Comparison of ENCODE assay signal across 17 cellular contexts in genomic region chr7:130831322-130831721, GRCh38.
"Had no signal": no experiment of that assay in that cellular context is flagged by ENCODE, and none has a peak within 500 bp of the region (broad histone marks: within the 10 kb centered on the region; RNA-seq: fewer than 3 reads in every experiment).

No MANE protein-coding gene starts in this region.

- H3K27me3 ChIP-seq: colonic mucosa, esophagus squamous epithelium, gastrocnemius medialis, heart right ventricle had no signal

- H3K4me1 ChIP-seq: colonic mucosa, esophagus squamous epithelium, heart right ventricle, lower lobe of right lung had no signal

- H3K4me3 ChIP-seq: colonic mucosa, esophagus squamous epithelium, gastrocnemius medialis, heart right ventricle, lower lobe of right lung had no signal

- H3K36me3 ChIP-seq: colonic mucosa, esophagus squamous epithelium, gastrocnemius medialis, heart right ventricle, lower lobe of right lung had no signal

- H3K4me1 Mint-ChIP-seq: endodermal cell had no signal

- DNase-seq: colonic mucosa; cortex of kidney; effector CD8-positive, alpha-beta T cell; effector memory CD8-positive, alpha-beta T cell; endodermal cell; esophagus squamous epithelium; foreskin melanocyte; gastrocnemius medialis; glutamatergic neuron; heart right ventricle; kidney; left colon; left ventricle myocardium superior; lower lobe of right lung had no signal

- H3K27ac Mint-ChIP-seq: dendritic cell treated with granulocyte-macrophage colony-stimulating factor and Interleukin-4, amounts not matched to agents 40 ng/mL and 50 ng/mL, for 4 days; effector memory CD8-positive, alpha-beta T cell; endodermal cell had no signal

- H3K4me3 Mint-ChIP-seq: dendritic cell treated with granulocyte-macrophage colony-stimulating factor and Interleukin-4, amounts not matched to agents 40 ng/mL and 50 ng/mL, for 4 days; effector memory CD8-positive, alpha-beta T cell; endodermal cell had no signal

- H3K9me3 ChIP-seq: colonic mucosa, gastrocnemius medialis had no signal

- H3K27ac ChIP-seq: colonic mucosa, epithelial cell of prostate, esophagus squamous epithelium, gastrocnemius medialis, heart right ventricle, lower lobe of right lung had no signal

- ATAC-seq: effector memory CD8-positive, alpha-beta T cell; esophagus mucosa; heart right ventricle; left colon; left ventricle myocardium superior; lower lobe of right lung had no signal
